ENCODE assay signal across 15 cellular contexts in the genomic region with DNA sequence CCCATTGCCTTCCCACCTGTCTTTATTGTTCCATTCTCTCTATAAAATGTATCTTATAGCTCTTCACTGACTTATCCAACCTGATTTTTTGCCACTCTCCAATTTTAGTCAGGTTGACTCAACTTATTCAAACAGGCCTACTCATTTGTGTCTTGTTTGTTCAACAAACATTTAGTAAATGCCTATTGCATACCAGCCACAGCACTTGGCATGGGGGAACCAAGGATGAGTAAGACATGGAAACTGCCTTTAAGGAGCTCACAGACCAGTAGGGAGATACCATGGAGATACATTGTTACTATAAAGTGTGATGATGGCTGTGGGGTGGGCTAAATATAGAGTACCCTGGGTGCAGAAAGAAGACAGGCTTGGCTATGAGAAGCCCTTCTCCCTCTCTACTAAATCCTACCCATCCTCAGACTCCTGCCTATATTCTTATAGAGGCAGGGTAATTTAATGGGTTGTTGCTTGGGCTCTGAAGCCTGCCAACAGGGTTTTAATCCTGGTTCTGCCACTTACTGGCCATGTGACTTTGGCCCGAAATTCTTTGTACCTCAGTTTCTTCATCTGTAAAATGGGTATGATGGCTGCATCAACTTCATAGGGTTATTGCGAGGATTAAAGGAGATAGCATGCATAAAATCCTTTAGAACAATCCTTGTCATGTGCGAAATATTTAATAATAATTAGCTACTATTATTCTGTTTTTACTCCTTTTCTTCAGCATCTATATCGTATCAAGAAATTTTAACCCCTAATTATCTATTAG.
"Had no signal": no experiment of that assay in that cellular context is flagged by ENCODE, and none has a peak within 500 bp of the region (broad histone marks: within the 10 kb centered on the region; RNA-seq: fewer than 3 reads in every experiment).

No MANE protein-coding gene starts in this region.

- H3K27me3 ChIP-seq: dorsolateral prefrontal cortex, hepatocyte, ovary, sigmoid colon, tibial artery, uterus had no signal

- H3K9me3 ChIP-seq: ovary, sigmoid colon, tibial artery, uterus had no signal

- H3K4me1 ChIP-seq: sigmoid colon, uterus had no signal

- H3K27ac ChIP-seq: hepatocyte, ovary, sigmoid colon, tibial artery, uterus had no signal

- H3K36me3 ChIP-seq: ovary, sigmoid colon, tibial artery, uterus had no signal

- ATAC-seq: esophagus mucosa; left lobe of liver; stimulated activated effector memory CD8-positive, alpha-beta T cell treated with anti-CD3 and anti-CD28 coated beads, Interleukin-12 subunit alpha, Interleukin-12 subunit beta, amount 100 ng/mL, for 72 hours had no signal

- H3K4me3 ChIP-seq: dorsolateral prefrontal cortex, hepatocyte, ovary, sigmoid colon, tibial artery, uterus had no signal

- H3K4me2 ChIP-seq: hepatocyte had no signal

- DNase-seq: activated CD4-positive, alpha-beta memory T cell treated with anti-CD3 and anti-CD28 coated beads, Interleukin-2, amount 10 ng/mL, durations not matched to agents 7 days and 5 days; activated CD4-positive, alpha-beta T cell treated with anti-CD3 and anti-CD28 coated beads for 4 hours; activated effector memory CD4-positive, alpha-beta T cell treated with Interleukin-2 at 50 U/mL for 16 hours; activated T-cell treated with anti-CD3 and anti-CD28 coated beads, Interleukin-2, amount 50 U/mL, for 24 hours; dorsolateral prefrontal cortex; islet precursor cell; naive B cell; ovary; sigmoid colon; tibial artery; uterus had no signal
